21 cellular contexts compared by ENCODE assay signal in genomic region chr6:167551634-167552630, GRCh38.
DNase-seq lines count a peak whose midpoint lies in the region; ATAC-seq and TF ChIP-seq lines count a peak whose summit lies in the region.
"Had no signal": no experiment of that assay in that cellular context is flagged by ENCODE, and none has a peak within 500 bp of the region (broad histone marks: within the 10 kb centered on the region; RNA-seq: fewer than 3 reads in every experiment).

No MANE protein-coding gene starts in this region.

- peak overlapping the region in 2 of 3 experiments; percentile 87 to 95 for H3K27ac Mint-ChIP-seq in nephron
- H3K27ac Mint-ChIP-seq: CD4-positive, alpha-beta memory T cell; IgD-negative memory B cell; stimulated activated naive B cell treated with anti-CD40 and anti-IgM and Interleukin-4, amounts not matched to agents 10 μg/mL and 1 μg/mL and 100 μg/mL, for 72 hours; WTC11 had no signal

- TF ChIP-seq CTCF in heart left ventricle (IDR thresholded peaks at IDR 0.05), result no peak
- no peak for TF ChIP-seq CTCF in nephron (IDR thresholded peaks at IDR 0.05; ENCODE audit: unreplicated experiment in 3 of 3)
- TF ChIP-seq CTCF in thoracic aorta (IDR thresholded peaks at IDR 0.05), result no peak

- peak in 2 of 4 donors; percentile 15 to 23 for ATAC-seq in heart left ventricle
- no peak for ATAC-seq in thoracic aorta (ENCODE audit: insufficient number of reproducible peaks, low FRiP score, low read depth)
- ATAC-seq in HG02610 (IDR thresholded peaks at IDR 0.05; ENCODE audit: unreplicated experiment), result no peak
- no peak for ATAC-seq in HG02798 (IDR thresholded peaks at IDR 0.05; ENCODE audit: poor library complexity, unreplicated experiment)
- ATAC-seq: stimulated activated naive B cell treated with anti-CD40 and anti-IgM and Interleukin-4, amounts not matched to agents 10 μg/mL and 1 μg/mL and 100 μg/mL, for 72 hours; WTC11 had no signal

- H3K36me3 ChIP-seq in SJSA1 (no peaks in the 10 kb centered on the region), heart left ventricle (no peaks in the 10 kb centered on the region), thoracic aorta (no peaks in the 10 kb centered on the region)
- H3K36me3 ChIP-seq: adrenal gland, neutrophil had no signal

- H3K36me3 Mint-ChIP-seq in nephron (ENCODE audit: low read depth), result peaks cover 9% of the 10 kb centered on the region
- H3K36me3 Mint-ChIP-seq: CD4-positive, alpha-beta memory T cell; IgD-negative memory B cell; stimulated activated naive B cell treated with anti-CD40 and anti-IgM and Interleukin-4, amounts not matched to agents 10 μg/mL and 1 μg/mL and 100 μg/mL, for 72 hours had no signal

- WGBS in heart left ventricle, 4 donors, result 87 to 93% (median 91%) methylated on average over 37 to 41 of the region's 41 CpGs

- H3K4me3 Mint-ChIP-seq in nephron, result no peak overlapping the region
- H3K4me3 Mint-ChIP-seq: CD4-positive, alpha-beta memory T cell; IgD-negative memory B cell; stimulated activated naive B cell treated with anti-CD40 and anti-IgM and Interleukin-4, amounts not matched to agents 10 μg/mL and 1 μg/mL and 100 μg/mL, for 72 hours; WTC11 had no signal

- peaks cover 42% of the 10 kb centered on the region for H3K4me1 Mint-ChIP-seq in nephron
- H3K4me1 Mint-ChIP-seq: stimulated activated naive B cell treated with anti-CD40 and anti-IgM and Interleukin-4, amounts not matched to agents 10 μg/mL and 1 μg/mL and 100 μg/mL, for 72 hours had no signal

- H3K9me3 Mint-ChIP-seq in nephron, result peaks cover 17% of the 10 kb centered on the region

- H3K27me3 Mint-ChIP-seq in nephron (ENCODE audit: low read depth), result peaks cover 8% of the 10 kb centered on the region
- H3K27me3 Mint-ChIP-seq: CD4-positive, alpha-beta memory T cell; IgD-negative memory B cell; stimulated activated naive B cell treated with anti-CD40 and anti-IgM and Interleukin-4, amounts not matched to agents 10 μg/mL and 1 μg/mL and 100 μg/mL, for 72 hours had no signal

- H3K27ac ChIP-seq in SJSA1 (peak overlapping the region; percentile 55), heart left ventricle (peak overlapping the region in 10 of 12 donors; percentile 36 to 83 (median 60)), thoracic aorta (peak overlapping the region; percentile 73 to 85)
- H3K27ac ChIP-seq: neutrophil, SK-N-MC had no signal

- no peaks in the 10 kb centered on the region for H3K27me3 ChIP-seq in SJSA1 (replicated peaks)
- H3K27me3 ChIP-seq in heart left ventricle, result no peaks in the 10 kb centered on the region
- no peaks in the 10 kb centered on the region for H3K27me3 ChIP-seq in thoracic aorta (replicated peaks; ENCODE audit: insufficient read depth)
- H3K27me3 ChIP-seq: adrenal gland, neutrophil had no signal

- DNase-seq in SJSA1 (ENCODE audit: low read depth in 1 of 2, low spot score in 2 of 2) (no peak), heart left ventricle (peak in 1 of 5 donors; percentile 34), thoracic aorta (ENCODE audit: low spot score) (no peak), DMS53 treated with DMSO at 0.1 percent for 48 hours (lab: John Stamatoyannopoulos, UW; ENCODE audit: unreplicated experiment) (no peak), NCI-H446 (lab: John Stamatoyannopoulos, UW) (no peak)
- DNase-seq: activated CD4-positive, alpha-beta T cell treated with anti-CD3 and anti-CD28 coated beads, Interleukin-2, amount 50 U/mL, for 48 hours; activated gamma-delta T cell treated with Interleukin-2 at 50 U/mL for 16 hours; CD4-positive, alpha-beta memory T cell; HCEC 1CT; NCI-H1694 treated with DMSO at 0.1 percent for 48 hours; retina; stimulated activated CD4-positive, alpha-beta T cell treated with anti-CD3 and anti-CD28 coated beads, Interleukin-15, amount 100 ng/mL, for 24 hours; stimulated activated naive B cell treated with anti-CD40 and anti-IgM and Interleukin-4, amounts not matched to agents 10 μg/mL and 1 μg/mL and 100 μg/mL, for 72 hours had no signal

- H3K9me3 ChIP-seq in SJSA1 (replicated peaks) (no peaks in the 10 kb centered on the region), heart left ventricle (peaks cover 0 to 24% (median 2%) of the 10 kb centered on the region in 12 donors), thoracic aorta (no peaks in the 10 kb centered on the region)
- H3K9me3 ChIP-seq: neutrophil had no signal

- H3K4me1 ChIP-seq in SJSA1 (replicated peaks) (peaks cover 46% of the 10 kb centered on the region), heart left ventricle (peaks cover 9 to 27% (median 19%) of the 10 kb centered on the region in 12 donors), thoracic aorta (ENCODE audit: control insufficient read depth in 1 of 2, low read depth in 2 of 2) (peaks cover 24 to 48% of the 10 kb centered on the region in 2 donors)
- H3K4me1 ChIP-seq: adrenal gland had no signal

- no peak for TF ChIP-seq POLR2A in heart left ventricle (IDR thresholded peaks at IDR 0.05)

- intact Hi-C loops in heart left ventricle (cut with DNase I), result no loop called here

- H3K4me3 ChIP-seq in SJSA1 (no peak overlapping the region), heart left ventricle (no peak overlapping the region), thoracic aorta (peak overlapping the region; percentile 22)
- H3K4me3 ChIP-seq: adrenal gland, SK-N-MC had no signal
